In genomic region chr7:77698042-77698625, GRCh38 we compare ENCODE assay signal across 8 cellular contexts.
DNase-seq lines count a peak whose midpoint lies in the region; ATAC-seq and TF ChIP-seq lines count a peak whose summit lies in the region.

No MANE protein-coding gene starts in this region.

- H3K79me2 ChIP-seq in OCI-LY3 (ENCODE audit: low read length) (peaks cover 71% of the 10 kb centered on the region), parathyroid adenoma (peaks cover 45% of the 10 kb centered on the region)

- H3K9me3 Mint-ChIP-seq in effector memory CD8-positive, alpha-beta T cell, result no peaks in the 10 kb centered on the region

- H4K20me1 ChIP-seq in OCI-LY3 (ENCODE audit: insufficient read depth, low read length), result peaks cover 48% of the 10 kb centered on the region

- H2AFZ ChIP-seq in OCI-LY3 (ENCODE audit: low read depth, low read length), result no peak overlapping the region
- no peak overlapping the region for H2AFZ ChIP-seq in parathyroid adenoma

- H3K27me3 Mint-ChIP-seq in effector memory CD8-positive, alpha-beta T cell, result no peaks in the 10 kb centered on the region

- H3K27me3 ChIP-seq in OCI-LY3 (ENCODE audit: low read depth, low read length) (no peaks in the 10 kb centered on the region), parathyroid adenoma (ENCODE audit: control insufficient read depth, insufficient read depth, low read length) (no peaks in the 10 kb centered on the region)

- peaks cover 28% of the 10 kb centered on the region for H3K4me1 ChIP-seq in OCI-LY3 (ENCODE audit: low read length)
- peaks cover 8% of the 10 kb centered on the region for H3K4me1 ChIP-seq in parathyroid adenoma

- DNase-seq in GM12865 (ENCODE audit: low read depth) (peak; percentile 13), NCI-H128 (lab: John Stamatoyannopoulos, UW; ENCODE audit: unreplicated experiment) (no peak), NCI-H82 treated with DMSO at 0.1 percent for 48 hours (lab: John Stamatoyannopoulos, UW; ENCODE audit: unreplicated experiment) (no peak), D341Med (ENCODE audit: low spot score) (no peak)
- DNase-seq in effector memory CD8-positive, alpha-beta T cell, result no peak

- H3K9me3 ChIP-seq in OCI-LY3 (ENCODE audit: insufficient read depth, low read length) (no peaks in the 10 kb centered on the region), parathyroid adenoma (ENCODE audit: control insufficient read depth, low read length) (no peaks in the 10 kb centered on the region)

- peak overlapping the region; percentile 67 for H3K27ac ChIP-seq in OCI-LY3 (ENCODE audit: low read length)
- peak overlapping the region; percentile 90 for H3K27ac ChIP-seq in parathyroid adenoma

- H3K36me3 ChIP-seq in OCI-LY3 (replicated peaks; ENCODE audit: low read depth, low read length) (peaks cover 6% of the 10 kb centered on the region), parathyroid adenoma (ENCODE audit: control insufficient read depth, insufficient read depth, low read length) (no peaks in the 10 kb centered on the region)

- H3K4me3 ChIP-seq in GM12865 (ENCODE audit: low read depth, low read length) (peak overlapping the region; percentile 91), OCI-LY3 (ENCODE audit: low read length) (peak overlapping the region; percentile 92), parathyroid adenoma (ENCODE audit: low read depth, low read length) (peak overlapping the region; percentile 88)

- peaks cover 37 to 38% of the 10 kb centered on the region in 2 donors for H3K4me1 Mint-ChIP-seq in effector memory CD8-positive, alpha-beta T cell (ENCODE audit: low read depth in 2 of 2)

- peak overlapping the region in 1 of 2 donors; percentile 91 for H3K27ac Mint-ChIP-seq in effector memory CD8-positive, alpha-beta T cell

- TF ChIP-seq CTCF in GM12865 (IDR thresholded peaks at IDR 0.05; ENCODE audit: insufficient read depth, low read depth, low read length, missing control alignments), result no peak
- no peak for TF ChIP-seq CTCF in OCI-LY3 (IDR thresholded peaks at IDR 0.05; ENCODE audit: low read depth, low read length)
- no peak for TF ChIP-seq CTCF in parathyroid adenoma (IDR thresholded peaks at IDR 0.05)

- H3K9ac ChIP-seq in OCI-LY3 (ENCODE audit: low read length) (peak overlapping the region; percentile 81), parathyroid adenoma (no peak overlapping the region)

- no peak for ATAC-seq in effector memory CD8-positive, alpha-beta T cell (replicated peaks)
- no peak for ATAC-seq in HG02973 (IDR thresholded peaks at IDR 0.05; ENCODE audit: unreplicated experiment)

- peak overlapping the region; percentile 89 for H3K4me2 ChIP-seq in OCI-LY3 (ENCODE audit: low read length)
- H3K4me2 ChIP-seq in parathyroid adenoma (ENCODE audit: low read length), result peak overlapping the region; percentile 85

- H3K4me3 Mint-ChIP-seq in effector memory CD8-positive, alpha-beta T cell, result peak overlapping the region; percentile 94 to 99

- peaks cover 18% of the 10 kb centered on the region for H3K36me3 Mint-ChIP-seq in effector memory CD8-positive, alpha-beta T cell (ENCODE audit: insufficient read depth)
